In the genomic region with DNA sequence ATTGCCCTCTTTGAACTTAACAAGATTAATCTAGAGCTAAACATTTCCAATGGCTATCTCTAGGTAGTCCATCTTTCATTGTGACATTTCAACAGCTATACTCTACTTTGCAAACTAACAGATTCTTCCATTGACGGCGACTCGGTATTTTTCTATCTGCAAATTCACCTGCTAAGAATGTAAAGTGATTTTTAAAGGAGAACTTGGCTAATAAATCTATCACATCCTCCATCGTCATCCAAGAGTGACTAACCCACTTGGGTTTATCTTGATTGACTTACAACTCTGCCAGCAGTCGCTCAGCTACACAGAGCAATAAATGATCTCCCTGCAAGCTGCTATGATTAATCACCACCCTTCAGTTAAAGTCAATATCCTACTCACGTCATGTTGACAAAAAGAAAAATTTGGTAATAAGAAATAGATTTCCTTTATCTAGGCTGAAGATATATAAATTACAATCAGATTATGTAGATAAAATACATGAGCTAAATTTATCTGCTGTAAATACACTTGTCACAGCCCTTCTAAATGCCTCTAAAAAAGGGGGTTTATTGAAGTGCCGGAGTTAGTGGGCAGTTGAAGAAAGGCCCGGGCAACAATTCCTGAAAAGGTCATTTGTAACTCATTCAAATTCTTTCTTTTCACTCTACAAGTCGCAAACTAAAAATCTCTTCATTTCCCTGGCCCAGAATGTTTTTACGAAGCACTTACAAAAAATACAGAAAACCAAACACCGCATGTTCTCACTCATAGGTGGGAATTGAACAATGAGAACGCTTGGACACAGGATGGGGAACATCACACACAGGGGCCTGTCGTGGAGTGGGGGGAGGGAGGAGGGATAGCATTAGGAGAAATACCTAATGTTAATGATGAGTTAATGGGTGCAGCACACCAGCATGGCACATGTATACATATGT, we compare ENCODE assay signal across 19 cellular contexts.
A peak's percentile ranks its signal among the peaks of the same experiment; 100 is the strongest.
DNase-seq lines count a peak whose midpoint lies in the region; ATAC-seq, FAIRE-seq and TF ChIP-seq lines count a peak whose summit lies in the region.
"Had no signal": no experiment of that assay in that cellular context is flagged by ENCODE, and none has a peak within 500 bp of the region (broad histone marks: within the 10 kb centered on the region; RNA-seq: fewer than 3 reads in every experiment).

No MANE protein-coding gene starts in this region.

- H2AFZ ChIP-seq in MM.1S (ENCODE audit: low read length): no peak overlapping the region

- DNase-seq in H54 (ENCODE audit: insufficient read length, low spot score): peak; percentile 28
- peak; percentile 34 for DNase-seq in NCI-H226
- DNase-seq in caudate nucleus (lab: John Stamatoyannopoulos, UW): peak in 4 of 61 donors; percentile 4 to 23 (median 15)
- no peak for DNase-seq in omental fat pad (ENCODE audit: low spot score)
- DNase-seq in ovary: no peak
- no peak for DNase-seq in MM.1S
- DNase-seq: activated CD4-positive, CD25-positive, alpha-beta regulatory T cell; erythroblast; H7; immature natural killer cell; midbrain; NCI-H2029; NCI-H526 treated with DMSO at 0.1 percent for 48 hours; sigmoid colon; stimulated activated CD4-positive, alpha-beta T cell treated with anti-CD3 and anti-CD28 coated beads, Interleukin-4, amount 100 ng/mL, for 1 hour; T-helper 17 cell; testis had no signal

- no peak overlapping the region for H3K9ac ChIP-seq in MM.1S (ENCODE audit: low read length)

- no peak for TF ChIP-seq CTCF in omental fat pad (IDR thresholded peaks at IDR 0.05)
- TF ChIP-seq CTCF in ovary (IDR thresholded peaks at IDR 0.05): no peak
- TF ChIP-seq CTCF in MM.1S (IDR thresholded peaks at IDR 0.05; ENCODE audit: low read length): no peak

- H3K4me3 ChIP-seq in ovary (no peak overlapping the region), MM.1S (ENCODE audit: low read length) (no peak overlapping the region)
- H3K4me3 ChIP-seq: sigmoid colon, testis had no signal

- peak; percentile 49 for ATAC-seq in omental fat pad (ENCODE audit: low FRiP score)
- no peak for ATAC-seq in HG02571 (IDR thresholded peaks at IDR 0.05; ENCODE audit: unreplicated experiment)
- ATAC-seq: T-helper 17 cell had no signal

- TF ChIP-seq EP300 in ovary (IDR thresholded peaks at IDR 0.05): no peak

- no peaks in the 10 kb centered on the region for H3F3A ChIP-seq in MM.1S (ENCODE audit: insufficient read depth, low read length)

- H3K27ac ChIP-seq in caudate nucleus (ENCODE audit: low read depth, low read length): peak overlapping the region; percentile 4
- no peak overlapping the region for H3K27ac ChIP-seq in ovary
- H3K27ac ChIP-seq in MM.1S (ENCODE audit: low read length): no peak overlapping the region
- H3K27ac ChIP-seq: neutrophil, sigmoid colon, testis had no signal

- TF ChIP-seq POLR2A in H54 (IDR thresholded peaks at IDR 0.05; ENCODE audit: low read depth, low read length) (no peak), ovary (IDR thresholded peaks at IDR 0.05) (no peak)

- H3K4me1 ChIP-seq in ovary (ENCODE audit: insufficient read depth) (peaks cover 3% of the 10 kb centered on the region), MM.1S (ENCODE audit: low read length) (no peaks in the 10 kb centered on the region)
- H3K4me1 ChIP-seq: sigmoid colon had no signal

- no peaks in the 10 kb centered on the region for H3K36me3 ChIP-seq in ovary
- H3K36me3 ChIP-seq in MM.1S (replicated peaks; ENCODE audit: insufficient read depth, low read length): no peaks in the 10 kb centered on the region
- H3K36me3 ChIP-seq: neutrophil, sigmoid colon had no signal

- peaks cover 99% of the 10 kb centered on the region for H3K79me2 ChIP-seq in MM.1S (ENCODE audit: low read length)

- no peaks in the 10 kb centered on the region for H3K9me2 ChIP-seq in MM.1S (replicated peaks; ENCODE audit: insufficient read depth, low read length)

- intact Hi-C loops in ovary (cut with DNase I): no loop called here

- peaks cover 45% of the 10 kb centered on the region for H4K20me1 ChIP-seq in MM.1S (ENCODE audit: insufficient read depth, low read length)

- whole genome bisulfite sequencing in ovary, 3 donors: 77 to 91% (median 91%) methylated on average over 13 of the region's 13 CpGs

- H3K27me3 ChIP-seq in ovary (no peaks in the 10 kb centered on the region), MM.1S (replicated peaks; ENCODE audit: insufficient read depth, low read length) (no peaks in the 10 kb centered on the region)
- H3K27me3 ChIP-seq: neutrophil, sigmoid colon, testis had no signal

- no peak overlapping the region for H3K4me2 ChIP-seq in MM.1S (ENCODE audit: low read depth, low read length)

- peak; percentile 50 for FAIRE-seq in H54 (lab: Jason Lieb, UNC)

- no peaks in the 10 kb centered on the region for H3K9me3 ChIP-seq in ovary
- no peaks in the 10 kb centered on the region for H3K9me3 ChIP-seq in MM.1S (replicated peaks; ENCODE audit: insufficient read depth, low read length)
- H3K9me3 ChIP-seq: neutrophil, testis had no signal

Comparison
In these comparisons a context has a peak if more than half of its experiments do, and no peak if none do; other contexts are left out.
1. DNase-seq: peak in H54 (single experiment) and NCI-H226 (single experiment); none in omental fat pad (single experiment), ovary (0 of 5) and MM.1S (single experiment).